In the genomic region with DNA sequence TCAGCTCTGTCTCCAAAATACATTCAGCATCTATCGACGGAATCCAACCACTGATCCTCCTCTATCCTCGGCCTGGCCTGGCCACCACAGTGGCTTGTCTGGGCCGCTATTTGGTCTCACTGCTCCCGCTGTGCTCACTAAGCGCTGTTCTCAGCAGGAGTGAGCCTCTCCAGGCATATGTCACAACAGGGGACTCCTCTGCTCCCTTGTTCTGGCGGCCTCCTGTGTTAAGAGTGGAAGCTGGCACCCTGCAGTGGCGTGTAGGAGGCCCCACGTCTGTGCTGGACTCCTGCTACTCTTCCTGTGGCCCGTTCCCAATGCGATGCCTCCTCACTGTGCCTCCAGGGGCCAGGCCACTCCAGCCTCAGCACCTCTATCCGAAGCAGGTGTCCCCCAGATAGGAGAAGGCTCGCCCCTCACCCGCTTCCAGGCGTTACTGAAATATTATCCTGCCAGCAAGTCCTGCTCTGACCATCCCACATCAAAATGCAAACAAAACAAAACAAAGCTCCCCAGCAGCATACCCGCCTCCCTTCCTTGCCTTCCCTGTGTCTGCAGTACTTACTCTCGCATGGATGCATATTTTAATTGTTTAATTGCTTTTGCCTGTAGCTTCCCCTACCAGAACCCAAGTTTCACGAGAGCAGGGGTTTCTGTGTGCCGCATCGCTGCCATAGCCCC, we compare ENCODE assay signal across 16 cellular contexts. TPM values are rescaled to one million over a fixed set of nuclear protein-coding genes. Genes with fewer than 3 reads are reported as not detected.
A peak's percentile ranks its signal among the peaks of the same experiment; 100 is the strongest.
DNase-seq lines count a peak whose midpoint lies in the region; ATAC-seq, FAIRE-seq and TF ChIP-seq lines count a peak whose summit lies in the region.
"Had no signal": no experiment of that assay in that cellular context is flagged by ENCODE, and none has a peak within 500 bp of the region (broad histone marks: within the 10 kb centered on the region; RNA-seq: fewer than 3 reads in every experiment).

No MANE protein-coding gene starts in this region.

- H3K9me3 ChIP-seq in A673 (ENCODE audit: low read depth, low read length, poor library complexity, severe bottlenecking) = no peaks in the 10 kb centered on the region
- no peaks in the 10 kb centered on the region for H3K9me3 ChIP-seq in HUES64 (ENCODE audit: insufficient read depth, low read depth, low read length)
- H3K9me3 ChIP-seq in kidney (ENCODE audit: control insufficient read depth in 1 of 2, low read length in 2 of 2) = no peaks in the 10 kb centered on the region
- H3K9me3 ChIP-seq: MG63, prostate gland, vagina had no signal

- H3K27ac ChIP-seq in A673 (ENCODE audit: low read depth, low read length, poor library complexity, severe bottlenecking) (peak overlapping the region; percentile 12), HUES64 (ENCODE audit: low read depth, low read length) (0 out of 2 replicates have a peak overlapping the region, but pooled peaks have one; percentile 13), kidney (ENCODE audit: low read depth in 2 of 2, low read length in 2 of 2) (no peak overlapping the region)
- H3K27ac ChIP-seq: prostate gland, vagina had no signal

- FAIRE-seq in kidney (lab: Jason Lieb, UNC) = no peak
- FAIRE-seq: GM12891 had no signal

- H3K4me1 Mint-ChIP-seq in WTC11 = peaks cover 18% of the 10 kb centered on the region

- BruUV-seq in A673 (replicated peaks; lab: Mats Ljungman, UMichigan) = no TSS peak

- H3K4me3 ChIP-seq in A673 (ENCODE audit: low read depth, low read length, poor library complexity, severe bottlenecking) (no peak overlapping the region), HUES64 (ENCODE audit: low read length) (no peak overlapping the region), kidney (ENCODE audit: low read length in 2 of 2) (no peak overlapping the region)
- H3K4me3 ChIP-seq: MG63, prostate gland, vagina had no signal

- H3K36me3 ChIP-seq in A673 (ENCODE audit: insufficient read depth, low read length, poor library complexity, severe bottlenecking) (no peaks in the 10 kb centered on the region), HUES64 (ENCODE audit: insufficient read depth, low read length) (peaks cover 32% of the 10 kb centered on the region), kidney (ENCODE audit: control insufficient read depth in 1 of 2, insufficient read depth in 2 of 2, low read length in 2 of 2) (no peaks in the 10 kb centered on the region)
- H3K36me3 ChIP-seq: MG63, prostate gland had no signal

- DNase-seq in A673 (ENCODE audit: low spot score) = peak; percentile 77
- no peak for DNase-seq in WTC11 (ENCODE audit: low spot score)
- DNase-seq in kidney = peak; percentile 36
- DNase-seq in OCI-M1 (lab: John Stamatoyannopoulos, UW) = no peak
- no peak for DNase-seq in NCI-H2081 treated with DMSO at 0.1 percent for 48 hours (lab: John Stamatoyannopoulos, UW)
- DNase-seq: MG63; NCI-H524 treated with DMSO at 0.1 percent for 48 hours; stimulated activated CD4-positive, alpha-beta T cell treated with anti-CD3 and anti-CD28 coated beads, Interleukin-1b, Interleukin-23, amount 100 ng/mL, for 48 hours; T1000 had no signal

- WGBS in HUES64 = 49% methylated on average over 20 of the region's 20 CpGs

- no peaks in the 10 kb centered on the region for H3K9me3 Mint-ChIP-seq in WTC11
- H3K9me3 Mint-ChIP-seq: dendritic cell treated with granulocyte-macrophage colony-stimulating factor and Interleukin-4, amounts not matched to agents 40 ng/mL and 50 ng/mL, for 4 days had no signal

- peaks cover 15% of the 10 kb centered on the region for H3K4me1 ChIP-seq in A673 (ENCODE audit: insufficient read depth, low read length, poor library complexity, severe bottlenecking)
- peaks cover 14% of the 10 kb centered on the region for H3K4me1 ChIP-seq in HUES64 (ENCODE audit: insufficient read depth, low read length)
- no peaks in the 10 kb centered on the region for H3K4me1 ChIP-seq in kidney (ENCODE audit: control insufficient read depth in 1 of 2, insufficient read depth in 1 of 2, low read depth in 1 of 2, low read length in 2 of 2)
- H3K4me1 ChIP-seq: prostate gland, vagina had no signal

- H3K27me3 Mint-ChIP-seq in WTC11 (ENCODE audit: low read depth) = no peaks in the 10 kb centered on the region
- H3K27me3 Mint-ChIP-seq: dendritic cell treated with granulocyte-macrophage colony-stimulating factor and Interleukin-4, amounts not matched to agents 40 ng/mL and 50 ng/mL, for 4 days had no signal

- intact Hi-C loops in A673 (cut with micrococcal nuclease; ENCODE audit: unreplicated experiment) = loop anchor here (10.0 kb wide), 1 partner anchor 302 kb away; no protein-coding TSS in a partner anchor
- intact Hi-C loops in kidney (cut with DNase I) = no loop called here

- POLR2A ChIA-PET in A673 (lab: Charles Lee; ENCODE audit: low non-redundant PET) (no interaction called here), WTC11 (lab: Charles Lee) (interaction anchor here (0.5 to 0.8 kb wide), 2 partner anchors 125 to 788 kb away, joined by 4 to 5 read pairs; no protein-coding TSS in a partner anchor)

- H3K4me3 Mint-ChIP-seq in WTC11 = no peak overlapping the region
- H3K4me3 Mint-ChIP-seq: dendritic cell treated with granulocyte-macrophage colony-stimulating factor and Interleukin-4, amounts not matched to agents 40 ng/mL and 50 ng/mL, for 4 days had no signal

- TF ChIP-seq CTCF in A673 (conservative IDR thresholded peaks at IDR 0.05; ENCODE audit: low read depth, low read length) (no peak), WTC11 (IDR thresholded peaks at IDR 0.05) (no peak), kidney (IDR thresholded peaks at IDR 0.05; ENCODE audit: borderline replicate concordance, extremely low read depth, insufficient read depth) (no peak)

- H3K36me3 Mint-ChIP-seq in WTC11 = peaks cover 33% of the 10 kb centered on the region

- H3K9ac ChIP-seq in HUES64 (ENCODE audit: low read depth, low read length) (no peak overlapping the region), kidney (ENCODE audit: low read length in 2 of 2) (no peak overlapping the region)

- CTCF ChIA-PET in A673 (lab: Charles Lee) = interaction anchor here (1.0 kb wide), 1 partner anchor 296 kb away, joined by 3 read pairs; no protein-coding TSS in a partner anchor
- CTCF ChIA-PET in WTC11 (lab: Charles Lee) = interaction anchor here (0.6 to 2.5 kb wide), 3 partner anchors 70 to 296 kb away, joined by 3 to 5 read pairs (median 4); no protein-coding TSS in a partner anchor

- peak; percentile 14 for ATAC-seq in WTC11
- ATAC-seq in HG03342 (IDR thresholded peaks at IDR 0.05; ENCODE audit: unreplicated experiment) = no peak
- no peak for ATAC-seq in GM21737 (IDR thresholded peaks at IDR 0.05; ENCODE audit: unreplicated experiment)

- H3K27me3 ChIP-seq in A673 (replicated peaks; ENCODE audit: insufficient read depth, low read depth, low read length, poor library complexity) (no peaks in the 10 kb centered on the region), HUES64 (ENCODE audit: insufficient read depth, low read length) (no peaks in the 10 kb centered on the region)
- H3K27me3 ChIP-seq: MG63, vagina had no signal

- peak overlapping the region; percentile 85 for H3K27ac Mint-ChIP-seq in WTC11
- H3K27ac Mint-ChIP-seq: dendritic cell treated with granulocyte-macrophage colony-stimulating factor and Interleukin-4, amounts not matched to agents 40 ng/mL and 50 ng/mL, for 4 days had no signal

TF ChIP-seq in WTC11, 78 proteins besides CTCF, POLR2A, EP300 and RAD21:
- TF ChIP-seq ZNF423 (CRISPR knock-in tag; IDR thresholded peaks at IDR 0.05) = peak; percentile 100
- TF ChIP-seq ZNF317 (CRISPR knock-in tag; IDR thresholded peaks at IDR 0.05; ENCODE audit: borderline replicate concordance, low read depth) = no peak
- no peak for TF ChIP-seq FOXK1 (CRISPR knock-in tag; IDR thresholded peaks at IDR 0.05)
- TF ChIP-seq, protein P1, sequence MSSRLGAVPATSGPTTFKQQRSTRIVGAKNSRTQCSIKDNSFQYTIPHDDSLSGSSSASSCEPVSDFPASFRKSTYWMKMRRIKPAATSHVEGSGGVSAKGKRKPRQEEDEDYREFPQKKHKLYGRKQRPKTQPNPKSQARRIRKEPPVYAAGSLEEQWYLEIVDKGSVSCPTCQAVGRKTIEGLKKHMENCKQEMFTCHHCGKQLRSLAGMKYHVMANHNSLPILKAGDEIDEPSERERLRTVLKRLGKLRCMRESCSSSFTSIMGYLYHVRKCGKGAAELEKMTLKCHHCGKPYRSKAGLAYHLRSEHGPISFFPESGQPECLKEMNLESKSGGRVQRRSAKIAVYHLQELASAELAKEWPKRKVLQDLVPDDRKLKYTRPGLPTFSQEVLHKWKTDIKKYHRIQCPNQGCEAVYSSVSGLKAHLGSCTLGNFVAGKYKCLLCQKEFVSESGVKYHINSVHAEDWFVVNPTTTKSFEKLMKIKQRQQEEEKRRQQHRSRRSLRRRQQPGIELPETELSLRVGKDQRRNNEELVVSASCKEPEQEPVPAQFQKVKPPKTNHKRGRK (CRISPR knock-in tag; IDR thresholded peaks at IDR 0.05; ENCODE audit: borderline replicate concordance) = no peak

RNA-seq across cellular contexts. Expression of a gene that starts 39.9 kb away (rescaled TPM):
- total RNA-seq in A673 (2021) (61.9 and 69.4 TPM in 2 replicates), WTC11 (2021) (35.2 to 38.6 TPM (median 35.2 TPM) in 3 replicates), kidney (5.7 TPM)
- 41.3 TPM for polyA plus RNA-seq in HUES64 (2013, experiment 1 of 2)
- 36.1 TPM for polyA plus RNA-seq in HUES64 (2013, experiment 2 of 2)
- polyA plus RNA-seq in kidney (ENCODE audit: insufficient read depth, low read depth, low replicate concordance) = 1.5 TPM

RNA-seq across cellular contexts. Expression of a gene that starts 39.9 kb away (rescaled TPM):
- total RNA-seq in A673 (2021) (33.4 and 34.9 TPM in 2 replicates), WTC11 (2021) (37.6 to 43.4 TPM (median 39.2 TPM) in 3 replicates), kidney (21.7 TPM)
- 48.3 TPM for polyA plus RNA-seq in HUES64 (2013, experiment 1 of 2)
- 44.3 TPM for polyA plus RNA-seq in HUES64 (2013, experiment 2 of 2)
- 56.4 TPM for polyA plus RNA-seq in kidney (ENCODE audit: insufficient read depth, low read depth, low replicate concordance)

Comparison
In these comparisons a context has a peak if more than half of its experiments do, and no peak if none do; other contexts are left out.
1. DNase-seq: peak in A673 (single experiment) and kidney (single experiment); none in WTC11 (single experiment), OCI-M1 (single experiment) and NCI-H2081 treated with DMSO at 0.1 percent for 48 hours (single experiment).
2. H3K27ac ChIP-seq: peak in A673 (single experiment) and HUES64 (single experiment); none in kidney (0 of 2).